Comparison of ENCODE assay signal across 8 cellular contexts in genomic region chr19:7596191-7596937, GRCh38. TPM values are rescaled to one million over a fixed set of nuclear protein-coding genes. Genes with fewer than 3 reads are reported as not detected.
DNase-seq lines count a peak whose midpoint lies in the region; ATAC-seq lines count a peak whose summit lies in the region.

No MANE protein-coding gene starts in this region.

- peaks cover 3% of the 10 kb centered on the region for H3K4me1 Mint-ChIP-seq in activated CD4-positive, alpha-beta T cell treated with anti-CD3 and anti-CD28 coated beads for 36 hours
- H3K4me1 Mint-ChIP-seq in T-helper 17 cell: peaks cover 9% of the 10 kb centered on the region
- peaks cover 15% of the 10 kb centered on the region for H3K4me1 Mint-ChIP-seq in stimulated activated naive CD8-positive, alpha-beta T cell treated with anti-CD3 and anti-CD28 coated beads, Interleukin-15, amount 100 ng/mL, for 72 hours

- H3K36me3 ChIP-seq in iPS-20b (ENCODE audit: insufficient read depth, low read depth, low read length): no peaks in the 10 kb centered on the region

- H3K27ac Mint-ChIP-seq in activated CD4-positive, alpha-beta T cell treated with anti-CD3 and anti-CD28 coated beads for 36 hours: no peak overlapping the region
- no peak overlapping the region for H3K27ac Mint-ChIP-seq in T-helper 17 cell
- no peak overlapping the region for H3K27ac Mint-ChIP-seq in stimulated activated naive CD8-positive, alpha-beta T cell treated with anti-CD3 and anti-CD28 coated beads, Interleukin-15, amount 100 ng/mL, for 72 hours

- H3K4me3 Mint-ChIP-seq in activated CD4-positive, alpha-beta T cell treated with anti-CD3 and anti-CD28 coated beads for 36 hours: peak overlapping the region; percentile 35
- peak overlapping the region; percentile 75 for H3K4me3 Mint-ChIP-seq in T-helper 17 cell
- peak overlapping the region; percentile 76 to 86 for H3K4me3 Mint-ChIP-seq in stimulated activated naive CD8-positive, alpha-beta T cell treated with anti-CD3 and anti-CD28 coated beads, Interleukin-15, amount 100 ng/mL, for 72 hours

- no peaks in the 10 kb centered on the region; the same call in 1 of the 2 replicates for H3K4me1 ChIP-seq in iPS-20b (ENCODE audit: insufficient read depth, low read length)

- DNase-seq in activated CD4-positive, alpha-beta T cell treated with anti-CD3 and anti-CD28 coated beads for 36 hours: no peak
- no peak for DNase-seq in activated CD4-positive, alpha-beta T cell treated with anti-CD3 and anti-CD28 coated beads, Interleukin-2, amount 50 U/mL, for 1 hour
- DNase-seq in T-helper 17 cell (no peak), COR-L47 (lab: John Stamatoyannopoulos, UW) (no peak)
- no peak for DNase-seq in stimulated activated naive CD8-positive, alpha-beta T cell treated with anti-CD3 and anti-CD28 coated beads, Interleukin-15, amount 100 ng/mL, for 72 hours

- POLR2A ChIA-PET in activated CD4-positive, alpha-beta T cell treated with anti-CD3 and anti-CD28 coated beads for 36 hours (lab: Charles Lee): no interaction called here

- H3K9me3 ChIP-seq in T-helper 17 cell (ENCODE audit: control insufficient read depth, low read length, poor library complexity, severe bottlenecking) (no peaks in the 10 kb centered on the region), iPS-20b (ENCODE audit: insufficient read depth, low read depth, low read length) (no peaks in the 10 kb centered on the region)

- ATAC-seq in activated CD4-positive, alpha-beta T cell treated with anti-CD3 and anti-CD28 coated beads for 36 hours: no peak
- ATAC-seq in T-helper 17 cell (peak; percentile 16), GM21360 (IDR thresholded peaks at IDR 0.05; ENCODE audit: unreplicated experiment) (no peak), GM21390 (IDR thresholded peaks at IDR 0.05; ENCODE audit: unreplicated experiment) (no peak)
- ATAC-seq in stimulated activated naive CD8-positive, alpha-beta T cell treated with anti-CD3 and anti-CD28 coated beads, Interleukin-15, amount 100 ng/mL, for 72 hours: peak; percentile 29

- H3K27me3 ChIP-seq in iPS-20b (ENCODE audit: insufficient read depth, low read length): peaks cover 26% of the 10 kb centered on the region

- H3K27me3 Mint-ChIP-seq in activated CD4-positive, alpha-beta T cell treated with anti-CD3 and anti-CD28 coated beads for 36 hours: peaks cover 34% of the 10 kb centered on the region
- H3K27me3 Mint-ChIP-seq in T-helper 17 cell: peaks cover 53% of the 10 kb centered on the region
- peaks cover 61% of the 10 kb centered on the region for H3K27me3 Mint-ChIP-seq in stimulated activated naive CD8-positive, alpha-beta T cell treated with anti-CD3 and anti-CD28 coated beads, Interleukin-15, amount 100 ng/mL, for 72 hours

- H3K9me3 Mint-ChIP-seq in activated CD4-positive, alpha-beta T cell treated with anti-CD3 and anti-CD28 coated beads for 36 hours (ENCODE audit: low read depth): no peaks in the 10 kb centered on the region
- peaks cover 0 to 7% of the 10 kb centered on the region in 2 donors for H3K9me3 Mint-ChIP-seq in stimulated activated naive CD8-positive, alpha-beta T cell treated with anti-CD3 and anti-CD28 coated beads, Interleukin-15, amount 100 ng/mL, for 72 hours

- no peaks in the 10 kb centered on the region for H3K36me3 Mint-ChIP-seq in activated CD4-positive, alpha-beta T cell treated with anti-CD3 and anti-CD28 coated beads for 36 hours (ENCODE audit: low read depth)
- H3K36me3 Mint-ChIP-seq in T-helper 17 cell (ENCODE audit: low read depth): peaks cover 7% of the 10 kb centered on the region

- H3K9ac ChIP-seq in iPS-20b (ENCODE audit: low read depth, low read length): peak overlapping the region; percentile 69; the same call in 1 of the 2 replicates

- H3K4me3 ChIP-seq in iPS-20b (ENCODE audit: low read length): peak overlapping the region; percentile 74

- no peak overlapping the region for H3K27ac ChIP-seq in iPS-20b (ENCODE audit: low read length)

- intact Hi-C loops in activated CD4-positive, alpha-beta T cell treated with anti-CD3 and anti-CD28 coated beads for 36 hours (cut with DNase I, micrococcal nuclease): no loop called here

- CTCF ChIA-PET in activated CD4-positive, alpha-beta T cell treated with anti-CD3 and anti-CD28 coated beads for 36 hours (lab: Charles Lee): interaction anchor here (0.5 to 1.4 kb wide), 3 partner anchors 11 to 231 kb away, joined by 3 to 5 read pairs (median 4); no protein-coding TSS in a partner anchor

RNA-seq across cellular contexts. Expression of gene CAMSAP3, which starts 0.7 kb away (rescaled TPM):
- total RNA-seq in activated CD4-positive, alpha-beta T cell treated with anti-CD3 and anti-CD28 coated beads for 36 hours: under 1 TPM; 0.50 to 0.58 TPM
- total RNA-seq in T-helper 17 cell: under 1 TPM; 0.12 to 0.44 TPM

RNA-seq across cellular contexts. Expression of gene XAB2, which starts 33.0 kb away (rescaled TPM):
- 10 to 100 TPM; 45.9 to 48.3 TPM for total RNA-seq in activated CD4-positive, alpha-beta T cell treated with anti-CD3 and anti-CD28 coated beads for 36 hours
- total RNA-seq in T-helper 17 cell: 10 to 100 TPM; 56.3 to 70.1 TPM

RNA-seq across cellular contexts. Expression of gene PET100, which starts 33.2 kb away (rescaled TPM):
- 10 to 100 TPM; 45.1 to 99.4 TPM for total RNA-seq in activated CD4-positive, alpha-beta T cell treated with anti-CD3 and anti-CD28 coated beads for 36 hours
- 100 to 1,000 TPM; 106 to 109 TPM for total RNA-seq in T-helper 17 cell

RNA-seq across cellular contexts. Expression of gene PCP2, which starts 37.2 kb away (rescaled TPM):
- total RNA-seq in activated CD4-positive, alpha-beta T cell treated with anti-CD3 and anti-CD28 coated beads for 36 hours: 1 to 10 TPM; 1.7 to 1.8 TPM
- total RNA-seq in T-helper 17 cell: 1 to 10 TPM; 2.0 to 9.1 TPM

RNA-seq across cellular contexts. Expression of gene STXBP2, which starts 40.5 kb away (rescaled TPM):
- total RNA-seq in activated CD4-positive, alpha-beta T cell treated with anti-CD3 and anti-CD28 coated beads for 36 hours: 10 to 100 TPM; 75.2 to 83.0 TPM
- total RNA-seq in T-helper 17 cell: 100 to 1,000 TPM; 256 to 274 TPM

Comparison
In these comparisons a context has a peak if more than half of its experiments do, and no peak if none do; other contexts are left out.
1. ATAC-seq: peak in T-helper 17 cell (single experiment) and stimulated activated naive CD8-positive, alpha-beta T cell treated with anti-CD3 and anti-CD28 coated beads, Interleukin-15, amount 100 ng/mL, for 72 hours (single experiment); none in activated CD4-positive, alpha-beta T cell treated with anti-CD3 and anti-CD28 coated beads for 36 hours (single experiment), GM21360 (single experiment) and GM21390 (single experiment).
2. Peak in every context shown above with its lines, with median percentiles within 50 percentile points of each other: H3K4me3 Mint-ChIP-seq.